Comparison of ENCODE assay signal across 22 cellular contexts in genomic region chr9:133800266-133800665, GRCh38.
DNase-seq lines count a peak whose midpoint lies in the region; ATAC-seq, FAIRE-seq and TF ChIP-seq lines count a peak whose summit lies in the region.
"Had no signal": no experiment of that assay in that cellular context is flagged by ENCODE, and none has a peak within 500 bp of the region (broad histone marks: within the 10 kb centered on the region; RNA-seq: fewer than 3 reads in every experiment).

No MANE protein-coding gene starts in this region.

- no peaks in the 10 kb centered on the region for H3K9me3 Mint-ChIP-seq in effector memory CD8-positive, alpha-beta T cell
- H3K9me3 Mint-ChIP-seq: CD4-positive, alpha-beta T cell; CD8-positive, alpha-beta T cell had no signal

- no peak for TF ChIP-seq POLR2A in HepG2 (IDR thresholded peaks at IDR 0.05; ENCODE audit: insufficient read depth in 1 of 2, low read depth in 2 of 2, low read length in 2 of 2)
- TF ChIP-seq POLR2A in right lobe of liver (IDR thresholded peaks at IDR 0.05) = no peak

- TF ChIP-seq EP300 in HepG2 (IDR thresholded peaks at IDR 0.05; ENCODE audit: low read depth in 2 of 2, low read length in 2 of 2) (no peak), HepG2 (CRISPR knock-in tag; IDR thresholded peaks at IDR 0.05; ENCODE audit: borderline replicate concordance) (no peak)

- no peaks in the 10 kb centered on the region for H3K36me3 Mint-ChIP-seq in effector memory CD8-positive, alpha-beta T cell (ENCODE audit: insufficient read depth)
- H3K36me3 Mint-ChIP-seq: CD8-positive, alpha-beta T cell had no signal

- H3K4me1 Mint-ChIP-seq in effector memory CD8-positive, alpha-beta T cell (ENCODE audit: low read depth in 2 of 2) = no peaks in the 10 kb centered on the region

- H3K27me3 Mint-ChIP-seq in effector memory CD8-positive, alpha-beta T cell = no peaks in the 10 kb centered on the region
- H3K27me3 Mint-ChIP-seq: B cell; CD4-positive, alpha-beta T cell had no signal

- peak overlapping the region; percentile 42 for H2BK5ac ChIP-seq in neuronal stem cell (ENCODE audit: low read length)

- no peaks in the 10 kb centered on the region for H3K79me2 ChIP-seq in HepG2 (ENCODE audit: insufficient read depth, low read length)

- H2BK15ac ChIP-seq in neuronal stem cell (ENCODE audit: low read length) = no peak overlapping the region

- intact Hi-C loops in HepG2 (cut with micrococcal nuclease; ENCODE audit: unreplicated experiment) = no loop called here
- intact Hi-C loops in right lobe of liver (cut with DNase I) = no loop called here

- H3K4me2 ChIP-seq in HepG2 (ENCODE audit: low read depth, low read length) (no peak overlapping the region), neuronal stem cell (ENCODE audit: insufficient read depth, low read length, poor library complexity, severe bottlenecking) (no peak overlapping the region)
- H3K4me2 ChIP-seq: A549; BLaER1 treated with 17β-estradiol and CSF1 and Interleukin-3, amounts not matched to agents 10 nM and 100 nM had no signal

- POLR2A ChIA-PET in HepG2 (lab: Yijun Ruan, JAX) = no interaction called here

- no peak overlapping the region for H3K4ac ChIP-seq in neuronal stem cell (ENCODE audit: low read length)

- ATAC-seq in HepG2 = no peak
- ATAC-seq in right lobe of liver = no peak
- no peak for ATAC-seq in effector memory CD8-positive, alpha-beta T cell (replicated peaks)
- ATAC-seq: A549; CD8-positive, alpha-beta T cell; GM12878 had no signal

- H2AK5ac ChIP-seq in neuronal stem cell (ENCODE audit: low read depth, low read length) = no peak overlapping the region

- no peak for TF ChIP-seq RAD21 in HepG2 (CRISPR knock-in tag; IDR thresholded peaks at IDR 0.05)

- H2BK12ac ChIP-seq in neuronal stem cell (ENCODE audit: low read length) = no peak overlapping the region

- no peaks in the 10 kb centered on the region for H3K9me3 ChIP-seq in HepG2 (ENCODE audit: low read length)
- H3K9me3 ChIP-seq in right lobe of liver = no peaks in the 10 kb centered on the region
- no peaks in the 10 kb centered on the region for H3K9me3 ChIP-seq in neuronal stem cell (replicated peaks in 1 of 2; ENCODE audit: control insufficient read depth in 2 of 2, insufficient read depth in 1 of 2, low read depth in 1 of 2, low read length in 2 of 2)
- H3K9me3 ChIP-seq: A549; BLaER1 treated with 17β-estradiol and CSF1 and Interleukin-3, amounts not matched to agents 10 nM and 100 nM; Caco-2 had no signal

- DNase-seq in HepG2 (ENCODE audit: low spot score) = no peak
- DNase-seq in right lobe of liver = no peak
- no peak for DNase-seq in neuronal stem cell (ENCODE audit: low spot score)
- DNase-seq in T-helper 1 cell = no peak
- no peak for DNase-seq in effector memory CD8-positive, alpha-beta T cell
- DNase-seq: AML-193; Caco-2; Calu3; CD4-positive, alpha-beta T cell; CD8-positive, alpha-beta T cell; DMS79 treated with DMSO at 0.1 percent for 48 hours; GF-D8 had no signal

- H3K14ac ChIP-seq in neuronal stem cell (ENCODE audit: low read length) = no peak overlapping the region

- H3K4me1 ChIP-seq in HepG2 (ENCODE audit: insufficient read depth, low read length) (peaks cover 26% of the 10 kb centered on the region), right lobe of liver (no peaks in the 10 kb centered on the region), neuronal stem cell (ENCODE audit: control insufficient read depth in 2 of 2, insufficient read depth in 1 of 2, low read depth in 1 of 2, low read length in 2 of 2) (peaks cover 0 to 9% of the 10 kb centered on the region in 2 donors)
- H3K4me1 ChIP-seq: A549, Caco-2 had no signal

- no peak overlapping the region for H3K23ac ChIP-seq in neuronal stem cell (ENCODE audit: low read depth, low read length, poor library complexity)

- CTCF ChIA-PET in HepG2 (lab: Yijun Ruan, JAX; ENCODE audit: low intra/inter-chr PET ratio, low total read pairs) = no interaction called here

- H3K9ac ChIP-seq in HepG2 (ENCODE audit: insufficient read depth, low read depth, low read length) = no peak overlapping the region
- no peak overlapping the region for H3K9ac ChIP-seq in neuronal stem cell (ENCODE audit: low read depth, low read length, poor library complexity)
- H3K9ac ChIP-seq: BLaER1 treated with 17β-estradiol and CSF1 and Interleukin-3, amounts not matched to agents 10 nM and 100 nM had no signal

- H3K18ac ChIP-seq in neuronal stem cell (ENCODE audit: low read length) = no peak overlapping the region

- H3K36me3 ChIP-seq in HepG2 (replicated peaks in 1 of 2; ENCODE audit: control insufficient read depth in 1 of 2, insufficient read depth in 2 of 2, low read length in 2 of 2) (peaks cover 15 to 53% of the 10 kb centered on the region in 2 experiments), right lobe of liver (peaks cover 0 to 11% (median 2%) of the 10 kb centered on the region in 4 donors), neuronal stem cell (replicated peaks in 1 of 2; ENCODE audit: control insufficient read depth in 2 of 2, insufficient read depth in 2 of 2, low read length in 2 of 2) (peaks cover 9 to 69% of the 10 kb centered on the region in 2 donors)

- no peak overlapping the region for H3K4me3 Mint-ChIP-seq in effector memory CD8-positive, alpha-beta T cell
- H3K4me3 Mint-ChIP-seq: B cell; CD4-positive, alpha-beta T cell; CD8-positive, alpha-beta T cell had no signal

- peaks cover 3% of the 10 kb centered on the region; the same call in 1 of the 2 replicates for H4K20me1 ChIP-seq in HepG2 (ENCODE audit: insufficient read depth, low read length)

- no peak for FAIRE-seq in HepG2 (lab: Jason Lieb, UNC)
- FAIRE-seq: A549, D721Med, G401.6, GM12878, GM12892, GM18507 had no signal

- H3K27me3 ChIP-seq in HepG2 (ENCODE audit: control insufficient read depth in 1 of 2, insufficient read depth in 2 of 2, low read length in 2 of 2) (no peaks in the 10 kb centered on the region), right lobe of liver (no peaks in the 10 kb centered on the region), neuronal stem cell (ENCODE audit: control insufficient read depth in 3 of 3, insufficient read depth in 3 of 3, low read depth in 1 of 3, low read length in 3 of 3) (no peaks in the 10 kb centered on the region)
- H3K27me3 ChIP-seq: BLaER1 treated with 17β-estradiol and CSF1 and Interleukin-3, amounts not matched to agents 10 nM and 100 nM had no signal

- in situ Hi-C loops in HepG2 (cut with HindIII; ENCODE audit: extremely low pct_ligation_motif_present, low pct_unique_long_range_greater_than_20kb) = no loop called here

- H4K8ac ChIP-seq in neuronal stem cell (ENCODE audit: low read depth, low read length) = no peak overlapping the region

- H3K27ac Mint-ChIP-seq in effector memory CD8-positive, alpha-beta T cell = no peak overlapping the region
- H3K27ac Mint-ChIP-seq: B cell; CD4-positive, alpha-beta T cell; CD8-positive, alpha-beta T cell had no signal

- H2BK120ac ChIP-seq in neuronal stem cell (ENCODE audit: low read depth, low read length) = no peak overlapping the region

- TF ChIP-seq CTCF in HepG2 (CRISPR knock-in tag; IDR thresholded peaks at IDR 0.05) (no peak), right lobe of liver (IDR thresholded peaks at IDR 0.05) (no peak)

- no peak overlapping the region for H3K4me3 ChIP-seq in HepG2 (replicated peaks in 1 of 3; ENCODE audit: insufficient read depth in 1 of 3, low read depth in 2 of 3, low read length in 3 of 3)
- H3K4me3 ChIP-seq in right lobe of liver = no peak overlapping the region
- H3K4me3 ChIP-seq in neuronal stem cell (ENCODE audit: low read length in 2 of 2) = no peak overlapping the region
- H3K4me3 ChIP-seq: A549; BLaER1 treated with 17β-estradiol and CSF1 and Interleukin-3, amounts not matched to agents 10 nM and 100 nM; GM12878 had no signal

- BruUV-seq in HepG2 (replicated peaks; lab: Mats Ljungman, UMichigan) = no TSS peak

- no peak overlapping the region for H4K91ac ChIP-seq in neuronal stem cell (ENCODE audit: low read depth, low read length, poor library complexity)

- 89% methylated on average over 4 of the region's 13 CpGs for WGBS in HepG2 (ENCODE audit: low lambda C conversion rate)
- WGBS in right lobe of liver (ENCODE audit: insufficient coverage, low coverage, low lambda C conversion rate, missing lambda C conversion rate) = 90% methylated on average over 3 of the region's 13 CpGs
- no CpG with 5 or more reads among the region's 13 CpGs for WGBS in neuronal stem cell (ENCODE audit: extremely low coverage in 2 of 2, insufficient read length in 2 of 2, insufficient replicate concordance in 1 of 2), 2 donors

- H3K27ac ChIP-seq in HepG2 (ENCODE audit: extremely low read length, insufficient read depth, low read length) = no peak overlapping the region
- H3K27ac ChIP-seq in right lobe of liver = no peak overlapping the region
- H3K27ac ChIP-seq in neuronal stem cell (replicated peaks; ENCODE audit: low read length) = no peak overlapping the region
- H3K27ac ChIP-seq: 22Rv1; A549; BLaER1 treated with 17β-estradiol and CSF1 and Interleukin-3, amounts not matched to agents 10 nM and 100 nM; C4-2B had no signal

- H3K79me1 ChIP-seq in neuronal stem cell (ENCODE audit: low read depth, low read length) = peaks cover 4% of the 10 kb centered on the region

- no peak overlapping the region for H2AFZ ChIP-seq in HepG2 (ENCODE audit: low read length)
- no peak overlapping the region for H2AFZ ChIP-seq in neuronal stem cell (ENCODE audit: low read length)

TF ChIP-seq in HepG2, 621 proteins besides CTCF, POLR2A, EP300 and RAD21:
- TF ChIP-seq ZNF276 (CRISPR knock-in tag; IDR thresholded peaks at IDR 0.05; ENCODE audit: low read depth) (no peak), ZMYM2 (CRISPR knock-in tag; IDR thresholded peaks at IDR 0.05) (no peak), ZNF883 (CRISPR knock-in tag; IDR thresholded peaks at IDR 0.05; ENCODE audit: not compliant biosample characterization) (no peak), ZMYM3 (CRISPR knock-in tag; IDR thresholded peaks at IDR 0.05) (no peak), BCL6 (CRISPR knock-in tag; IDR thresholded peaks at IDR 0.05) (no peak), RFXANK (CRISPR knock-in tag; IDR thresholded peaks at IDR 0.05) (no peak), AGO2 (optimal IDR thresholded peaks at IDR 0.05; ENCODE audit: low read depth, low read length) (peak; percentile 3)
